Comparison of ENCODE assay signal across 8 cellular contexts in the genomic region with DNA sequence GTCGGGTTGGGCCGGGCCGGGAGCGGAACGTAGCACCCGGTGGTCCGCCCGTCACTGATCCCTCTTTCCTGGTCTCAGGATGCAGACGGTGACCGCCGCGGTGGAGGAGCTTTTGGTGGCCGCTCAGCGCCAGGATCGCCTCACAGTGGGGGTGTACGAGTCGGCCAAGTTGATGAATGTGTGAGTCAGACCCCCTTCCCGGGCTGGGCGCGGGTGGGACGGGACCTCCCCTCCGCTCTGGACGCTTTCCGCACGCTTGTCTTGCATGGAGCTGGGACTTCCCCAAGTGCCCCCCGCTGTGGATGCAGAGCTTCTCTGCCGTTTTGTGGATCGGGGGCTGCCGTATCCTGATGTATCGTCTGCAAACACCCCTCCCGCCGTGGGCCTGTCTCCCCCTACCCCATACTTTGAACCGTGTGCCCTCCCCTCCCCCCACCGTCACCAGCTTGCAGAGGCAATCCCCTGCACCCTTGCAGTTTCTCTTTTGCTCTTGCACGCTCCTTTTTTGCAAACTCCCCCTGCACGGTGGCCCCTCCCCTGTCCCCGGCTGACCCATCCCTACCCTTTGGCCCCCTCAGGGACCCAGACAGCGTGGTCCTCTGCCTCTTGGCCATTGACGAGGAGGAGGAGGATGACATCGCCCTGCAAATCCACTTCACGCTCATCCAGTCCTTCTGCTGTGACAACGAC. TPM values are rescaled to one million over a fixed set of nuclear protein-coding genes. Genes with fewer than 3 reads are reported as not detected.
DNase-seq lines count a peak whose midpoint lies in the region; ATAC-seq and TF ChIP-seq lines count a peak whose summit lies in the region.

No MANE protein-coding gene starts in this region.

- no peak for TF ChIP-seq CTCF in activated CD8-positive, alpha-beta T cell treated with anti-CD3 and anti-CD28 coated beads for 36 hours (IDR thresholded peaks at IDR 0.05)

- DNase-seq in Right ventricle myocardium inferior (ENCODE audit: missing footprints) (peak; percentile 77), cardiac septum (ENCODE audit: low spot score) (no peak), Kasumi-1 (lab: John Stamatoyannopoulos, UW) (peak; percentile 36 to 40), mucosa of gallbladder (ENCODE audit: low spot score) (peak; percentile 36)
- DNase-seq in activated CD8-positive, alpha-beta T cell treated with anti-CD3 and anti-CD28 coated beads for 36 hours = peak; percentile 90
- DNase-seq in effector CD8-positive, alpha-beta T cell (lab: John Stamatoyannopoulos, UW) = peak; percentile 44
- DNase-seq in stimulated activated naive B cell treated with anti-CD40 and anti-IgM and Interleukin-4, amounts not matched to agents 10 μg/mL and 1 μg/mL and 100 μg/mL, for 72 hours = peak; percentile 62

- ATAC-seq in Right ventricle myocardium inferior (peak; percentile 0), GM21528 (IDR thresholded peaks at IDR 0.05; ENCODE audit: low FRiP score, unreplicated experiment) (no peak)
- peak; percentile 31 for ATAC-seq in activated CD8-positive, alpha-beta T cell treated with anti-CD3 and anti-CD28 coated beads for 36 hours
- peak; percentile 13 to 14 for ATAC-seq in stimulated activated naive B cell treated with anti-CD40 and anti-IgM and Interleukin-4, amounts not matched to agents 10 μg/mL and 1 μg/mL and 100 μg/mL, for 72 hours (replicated peaks)

- H3K4me3 Mint-ChIP-seq in activated CD8-positive, alpha-beta T cell treated with anti-CD3 and anti-CD28 coated beads for 36 hours = peak overlapping the region; percentile 99
- peak overlapping the region; percentile 93 to 99 for H3K4me3 Mint-ChIP-seq in stimulated activated naive B cell treated with anti-CD40 and anti-IgM and Interleukin-4, amounts not matched to agents 10 μg/mL and 1 μg/mL and 100 μg/mL, for 72 hours

- peak overlapping the region; percentile 90 for H3K27ac Mint-ChIP-seq in activated CD8-positive, alpha-beta T cell treated with anti-CD3 and anti-CD28 coated beads for 36 hours
- peak overlapping the region; percentile 98 for H3K27ac Mint-ChIP-seq in stimulated activated naive B cell treated with anti-CD40 and anti-IgM and Interleukin-4, amounts not matched to agents 10 μg/mL and 1 μg/mL and 100 μg/mL, for 72 hours

- H3K27me3 Mint-ChIP-seq in activated CD8-positive, alpha-beta T cell treated with anti-CD3 and anti-CD28 coated beads for 36 hours = no peaks in the 10 kb centered on the region
- H3K27me3 Mint-ChIP-seq in stimulated activated naive B cell treated with anti-CD40 and anti-IgM and Interleukin-4, amounts not matched to agents 10 μg/mL and 1 μg/mL and 100 μg/mL, for 72 hours = no peaks in the 10 kb centered on the region

- H3K36me3 Mint-ChIP-seq in activated CD8-positive, alpha-beta T cell treated with anti-CD3 and anti-CD28 coated beads for 36 hours (ENCODE audit: low read depth) = peaks cover 29% of the 10 kb centered on the region
- H3K36me3 Mint-ChIP-seq in stimulated activated naive B cell treated with anti-CD40 and anti-IgM and Interleukin-4, amounts not matched to agents 10 μg/mL and 1 μg/mL and 100 μg/mL, for 72 hours = peaks cover 30 to 33% of the 10 kb centered on the region in 2 donors

- POLR2A ChIA-PET in activated CD8-positive, alpha-beta T cell treated with anti-CD3 and anti-CD28 coated beads for 36 hours (lab: Charles Lee) = interaction anchor here (0.7 to 6.2 kb wide), 41 partner anchors 8 to 594 kb away, joined by 3 to 168 read pairs (median 5); a partner anchor contains a TSS

- peaks cover 5% of the 10 kb centered on the region for H3K9me3 Mint-ChIP-seq in activated CD8-positive, alpha-beta T cell treated with anti-CD3 and anti-CD28 coated beads for 36 hours
- H3K9me3 Mint-ChIP-seq in stimulated activated naive B cell treated with anti-CD40 and anti-IgM and Interleukin-4, amounts not matched to agents 10 μg/mL and 1 μg/mL and 100 μg/mL, for 72 hours = no peaks in the 10 kb centered on the region

- intact Hi-C loops in Right ventricle myocardium inferior (cut with DNase I) (loop anchor here (1.0 to 2.0 kb wide), 2 partner anchors 18 to 67 kb away; no protein-coding TSS in a partner anchor), cardiac septum (cut with DNase I) (loop anchor here (2.0 kb wide), 1 partner anchor 18 kb away; no protein-coding TSS in a partner anchor)
- intact Hi-C loops in activated CD8-positive, alpha-beta T cell treated with anti-CD3 and anti-CD28 coated beads for 36 hours (cut with micrococcal nuclease) = loop anchor here (1.0 to 5.0 kb wide), 2 partner anchors 27 to 76 kb away; no protein-coding TSS in a partner anchor

- CTCF ChIA-PET in activated CD8-positive, alpha-beta T cell treated with anti-CD3 and anti-CD28 coated beads for 36 hours (lab: Charles Lee) = interaction anchor here (0.8 to 4.2 kb wide), 21 partner anchors 14 to 172 kb away, joined by 3 to 87 read pairs (median 6); a partner anchor contains a TSS

- peaks cover 19% of the 10 kb centered on the region for H3K4me1 Mint-ChIP-seq in activated CD8-positive, alpha-beta T cell treated with anti-CD3 and anti-CD28 coated beads for 36 hours (ENCODE audit: low read depth)
- H3K4me1 Mint-ChIP-seq in stimulated activated naive B cell treated with anti-CD40 and anti-IgM and Interleukin-4, amounts not matched to agents 10 μg/mL and 1 μg/mL and 100 μg/mL, for 72 hours = peaks cover 23 to 45% of the 10 kb centered on the region in 2 donors

RNA-seq across cellular contexts. Expression of a gene that starts 0.7 kb away (rescaled TPM):
- total RNA-seq in Right ventricle myocardium inferior (39.8 TPM), cardiac septum (54.4 TPM), mucosa of gallbladder (59.8 TPM)
- 100 to 1,000 TPM in 1 of 2 experiments, 10 to 100 TPM in 1; 98.3 to 102 TPM for total RNA-seq in activated CD8-positive, alpha-beta T cell treated with anti-CD3 and anti-CD28 coated beads for 36 hours

RNA-seq across cellular contexts. Expression of a gene that starts 19.8 kb away (rescaled TPM):
- total RNA-seq in Right ventricle myocardium inferior = 19.2 TPM
- 13.2 TPM for total RNA-seq in cardiac septum
- total RNA-seq in activated CD8-positive, alpha-beta T cell treated with anti-CD3 and anti-CD28 coated beads for 36 hours = 10 to 100 TPM; 90.9 to 96.3 TPM
- 23.9 TPM for total RNA-seq in mucosa of gallbladder

RNA-seq across cellular contexts. Expression of a gene that starts 49.2 kb away (rescaled TPM):
- total RNA-seq in Right ventricle myocardium inferior (86.9 TPM), cardiac septum (57.3 TPM), mucosa of gallbladder (76.4 TPM)
- 100 to 1,000 TPM; 113 to 121 TPM for total RNA-seq in activated CD8-positive, alpha-beta T cell treated with anti-CD3 and anti-CD28 coated beads for 36 hours
